In the genomic region with DNA sequence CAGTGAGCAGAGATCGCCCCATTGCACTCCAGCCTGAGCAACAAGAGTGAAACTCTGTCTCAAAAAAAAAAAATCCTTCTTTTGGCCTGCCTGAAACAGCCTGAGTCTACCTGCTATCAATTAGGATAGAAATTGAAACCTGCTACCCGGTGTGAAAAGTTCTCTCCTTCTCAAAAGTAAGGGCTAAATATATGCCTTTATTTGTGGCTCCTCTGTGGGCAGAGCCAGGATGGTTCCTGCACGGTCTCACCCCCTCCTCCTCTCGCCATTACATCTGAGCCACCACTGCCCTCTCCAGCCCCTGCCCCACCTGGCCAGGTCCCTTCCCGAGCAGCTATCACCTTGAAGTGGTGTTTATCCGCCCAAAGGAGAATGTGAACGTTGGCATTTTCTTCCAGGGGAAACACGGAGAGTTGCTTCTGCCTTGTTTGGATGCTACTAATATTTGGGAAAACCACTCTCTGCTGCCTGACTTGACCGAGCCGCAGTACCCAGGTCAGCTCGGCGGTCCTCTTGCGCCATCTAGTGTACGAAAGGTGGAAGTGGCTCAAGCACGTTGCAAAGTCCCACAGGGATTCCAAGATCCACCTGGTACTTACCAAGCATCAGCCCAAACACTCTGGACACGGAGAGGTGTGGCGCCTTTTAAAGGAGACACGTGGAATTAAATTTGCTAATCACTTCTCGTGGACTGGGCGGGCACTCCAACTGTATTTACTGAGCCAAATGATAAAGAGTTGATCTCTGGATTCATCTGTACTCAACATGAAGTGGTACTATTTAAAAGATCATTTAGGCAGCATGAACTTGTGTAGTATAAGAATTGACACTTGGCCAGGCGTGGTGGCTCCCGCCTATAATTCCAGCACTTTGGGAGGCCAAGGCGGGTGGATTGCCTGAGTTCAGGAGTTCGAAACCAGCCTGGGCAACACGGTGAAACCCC, we compare ENCODE assay signal across 8 cellular contexts. TPM values are rescaled to one million over a fixed set of nuclear protein-coding genes. Genes with fewer than 3 reads are reported as not detected.
DNase-seq lines count a peak whose midpoint lies in the region; ATAC-seq and TF ChIP-seq lines count a peak whose summit lies in the region.

No MANE protein-coding gene starts in this region.

- H3K9me3 ChIP-seq in adipocyte (ENCODE audit: control insufficient read depth, low read length) (no peaks in the 10 kb centered on the region), left ventricle myocardium inferior (replicated peaks) (no peaks in the 10 kb centered on the region)

- in situ Hi-C loops in Caki2 (cut with HindIII; ENCODE audit: low pct_unique_long_range_greater_than_20kb, low sequenced_read_pairs): no loop called here

- peak; percentile 96 for TF ChIP-seq CTCF in left ventricle myocardium inferior (IDR thresholded peaks at IDR 0.05; ENCODE audit: borderline replicate concordance)

- no peaks in the 10 kb centered on the region for H3K27me3 ChIP-seq in adipocyte (replicated peaks; ENCODE audit: control insufficient read depth, insufficient read depth, low read length)
- H3K27me3 ChIP-seq in left ventricle myocardium inferior (ENCODE audit: low read depth): no peaks in the 10 kb centered on the region

- DNase-seq in Caki2 (ENCODE audit: low read depth): peak; percentile 62
- DNase-seq in NCI-H128 (lab: John Stamatoyannopoulos, UW; ENCODE audit: unreplicated experiment): peak; percentile 74
- DNase-seq in SW480 (ENCODE audit: low spot score): peak; percentile 80
- DNase-seq in adipocyte (ENCODE audit: low read depth): peak; percentile 86
- DNase-seq in left ventricle myocardium inferior: peak; percentile 65
- DNase-seq in retina: peak; percentile 86

- peak; percentile 61 for ATAC-seq in GM21825 (IDR thresholded peaks at IDR 0.05; ENCODE audit: unreplicated experiment)
- ATAC-seq in HG03442 (IDR thresholded peaks at IDR 0.05; ENCODE audit: unreplicated experiment): no peak

- no peak overlapping the region for H3K9ac ChIP-seq in adipocyte (ENCODE audit: low read length)

- intact Hi-C loops in left ventricle myocardium inferior (cut with micrococcal nuclease): no loop called here

- no peak overlapping the region for H3K27ac ChIP-seq in left ventricle myocardium inferior (replicated peaks)

- H3K4me1 ChIP-seq in adipocyte (ENCODE audit: control insufficient read depth, insufficient read depth, low read length): peaks cover 8% of the 10 kb centered on the region
- no peaks in the 10 kb centered on the region for H3K4me1 ChIP-seq in left ventricle myocardium inferior

- no peak overlapping the region for H3K4me3 ChIP-seq in adipocyte (ENCODE audit: low read length)
- no peak overlapping the region for H3K4me3 ChIP-seq in left ventricle myocardium inferior

- H3K36me3 ChIP-seq in adipocyte (ENCODE audit: control insufficient read depth, insufficient read depth, low read length, severe bottlenecking) (no peaks in the 10 kb centered on the region), left ventricle myocardium inferior (no peaks in the 10 kb centered on the region)

RNA-seq across cellular contexts. Expression of gene SETD4, which starts 31.9 kb away (rescaled TPM):
- 18.1 and 26.4 TPM in 2 replicates for total RNA-seq in Caki2 (2014; rRNA removed; shearing (Covaris generic); ENCODE audit: low replicate concordance)
- total RNA-seq in left ventricle myocardium inferior: 10.1 TPM

RNA-seq across cellular contexts. Expression of gene CBR1, which starts 41.4 kb away (rescaled TPM):
- 470 and 520 TPM in 2 replicates for total RNA-seq in Caki2 (2014; rRNA removed; shearing (Covaris generic); ENCODE audit: low replicate concordance)
- total RNA-seq in left ventricle myocardium inferior: 28.1 TPM

Comparison
In these comparisons a context has a peak if more than half of its experiments do, and no peak if none do; other contexts are left out.
1. RNA of gene CBR1, which starts 41.4 kb away (total RNA-seq): 470 to 520 TPM in Caki2; 28.1 TPM in left ventricle myocardium inferior (single experiment); every median in the first group is over 10 times any median in the second.
2. Peak in every context shown above with its lines, with median percentiles within 50 percentile points of each other: DNase-seq.